Comparison of ENCODE assay signal across 9 cellular contexts in genomic region chr14:76920572-76921175, GRCh38.
A peak's percentile ranks its signal among the peaks of the same experiment; 100 is the strongest.
DNase-seq lines count a peak whose midpoint lies in the region; ATAC-seq and TF ChIP-seq lines count a peak whose summit lies in the region.
"Had no signal": no experiment of that assay in that cellular context is flagged by ENCODE, and none has a peak within 500 bp of the region (broad histone marks: within the 10 kb centered on the region; RNA-seq: fewer than 3 reads in every experiment).

No MANE protein-coding gene starts in this region.

- POLR2A ChIA-PET in PC-3 (lab: Charles Lee; ENCODE audit: unreplicated experiment) = no interaction called here
- POLR2A ChIA-PET in naive thymus-derived CD4-positive, alpha-beta T cell (lab: Charles Lee) = interaction anchor here (0.6 to 2.4 kb wide), 9 partner anchors 9 to 473 kb away, joined by 3 to 12 read pairs (median 5); no protein-coding TSS in a partner anchor

- no peak overlapping the region for H3K4me3 ChIP-seq in PC-3 (ENCODE audit: low read length)
- H3K4me3 ChIP-seq in thoracic aorta = no peak overlapping the region
- no peak overlapping the region for H3K4me3 ChIP-seq in naive thymus-derived CD4-positive, alpha-beta T cell (ENCODE audit: low read length)

- no peaks in the 10 kb centered on the region for H3K9me3 Mint-ChIP-seq in T-helper 2 cell treated with Interferon-gamma antibody and Interleukin-4, amounts not matched to agents 5 μg/mL and 100 μg/mL, for 36 hours
- H3K9me3 Mint-ChIP-seq in naive thymus-derived CD4-positive, alpha-beta T cell = peaks cover 0 to 1% (median 0%) of the 10 kb centered on the region in 11 donors

- CTCF ChIA-PET in PC-3 (lab: Charles Lee) = interaction anchor here (0.5 to 1.4 kb wide), 2 partner anchors 104 to 107 kb away, joined by 3 to 7 read pairs; no protein-coding TSS in a partner anchor
- CTCF ChIA-PET in naive thymus-derived CD4-positive, alpha-beta T cell (lab: Charles Lee) = interaction anchor here (0.6 to 4.9 kb wide), 5 partner anchors 9 to 148 kb away, joined by 3 to 21 read pairs (median 4); no protein-coding TSS in a partner anchor

- H3K79me2 ChIP-seq in PC-3 (ENCODE audit: low read length) = no peaks in the 10 kb centered on the region

- peak overlapping the region; percentile 63; the same call in 1 of the 2 replicates for H2AFZ ChIP-seq in PC-3 (ENCODE audit: low read length)

- H3K36me3 ChIP-seq in PC-3 (ENCODE audit: low read depth, low read length) (no peaks in the 10 kb centered on the region), thoracic aorta (no peaks in the 10 kb centered on the region)
- no peaks in the 10 kb centered on the region for H3K36me3 ChIP-seq in naive thymus-derived CD4-positive, alpha-beta T cell (ENCODE audit: control insufficient read depth in 2 of 3, insufficient read depth in 3 of 3, low read length in 3 of 3)

- H3K4me2 ChIP-seq in PC-3 (ENCODE audit: low read length) = peak overlapping the region; percentile 74

- peak overlapping the region; percentile 47 for H3K27ac Mint-ChIP-seq in T-helper 2 cell treated with Interferon-gamma antibody and Interleukin-4, amounts not matched to agents 5 μg/mL and 100 μg/mL, for 36 hours
- H3K27ac Mint-ChIP-seq in naive thymus-derived CD4-positive, alpha-beta T cell = peak overlapping the region in 2 of 9 donors; percentile 57 to 60

- H3K27me3 ChIP-seq in PC-3 (ENCODE audit: low read length) (no peaks in the 10 kb centered on the region), foreskin keratinocyte (no peaks in the 10 kb centered on the region), thoracic aorta (replicated peaks; ENCODE audit: insufficient read depth) (no peaks in the 10 kb centered on the region)
- H3K27me3 ChIP-seq in naive thymus-derived CD4-positive, alpha-beta T cell (ENCODE audit: control insufficient read depth in 2 of 2, insufficient read depth in 2 of 2, low read length in 2 of 2) = no peaks in the 10 kb centered on the region

- BruUV-seq in PC-3 (replicated peaks; lab: Mats Ljungman, UMichigan) = no TSS peak

- H3K27ac ChIP-seq in PC-3 (ENCODE audit: low read length) (peak overlapping the region; percentile 97), foreskin keratinocyte (peak overlapping the region; percentile 22), thoracic aorta (peak overlapping the region; percentile 87 to 97)
- no peak overlapping the region for H3K27ac ChIP-seq in naive thymus-derived CD4-positive, alpha-beta T cell (ENCODE audit: low read depth, low read length)

- H3F3A ChIP-seq in PC-3 (ENCODE audit: low read length, unreplicated experiment) = peaks cover 6% of the 10 kb centered on the region

- no peak overlapping the region for H3K4me3 Mint-ChIP-seq in T-helper 2 cell treated with Interferon-gamma antibody and Interleukin-4, amounts not matched to agents 5 μg/mL and 100 μg/mL, for 36 hours
- H3K4me3 Mint-ChIP-seq in naive thymus-derived CD4-positive, alpha-beta T cell = peak overlapping the region in 2 of 10 donors; percentile 56 to 58
- H3K4me3 Mint-ChIP-seq: B cell had no signal

- H3K36me3 Mint-ChIP-seq in T-helper 2 cell treated with Interferon-gamma antibody and Interleukin-4, amounts not matched to agents 5 μg/mL and 100 μg/mL, for 36 hours (ENCODE audit: low read depth) = no peaks in the 10 kb centered on the region
- H3K36me3 Mint-ChIP-seq in naive thymus-derived CD4-positive, alpha-beta T cell = no peaks in the 10 kb centered on the region

- DNase-seq in T-helper 2 cell treated with Interferon-gamma antibody and Interleukin-4, amounts not matched to agents 5 μg/mL and 100 μg/mL, for 36 hours (ENCODE audit: low spot score) = no peak
- DNase-seq in T-helper 2 cell (no peak), PC-3 (no peak), foreskin keratinocyte (no peak), thoracic aorta (ENCODE audit: low spot score) (no peak), activated gamma-delta T cell treated with Interleukin-2 at 50 U/mL for 16 hours (no peak)
- DNase-seq in naive thymus-derived CD4-positive, alpha-beta T cell = no peak

- intact Hi-C loops in PC-3 (cut with micrococcal nuclease) = no loop called here
- intact Hi-C loops in naive thymus-derived CD4-positive, alpha-beta T cell (cut with micrococcal nuclease) = no loop called here

- no peaks in the 10 kb centered on the region for H3K9me2 ChIP-seq in PC-3 (replicated peaks; ENCODE audit: low read length)

- peaks cover 46% of the 10 kb centered on the region for H3K4me1 ChIP-seq in PC-3 (ENCODE audit: insufficient read depth, low read length)
- H3K4me1 ChIP-seq in foreskin keratinocyte = peaks cover 24% of the 10 kb centered on the region
- H3K4me1 ChIP-seq in thoracic aorta (ENCODE audit: control insufficient read depth in 1 of 2, low read depth in 2 of 2) = peaks cover 38 to 39% of the 10 kb centered on the region in 2 donors
- peaks cover 3 to 30% of the 10 kb centered on the region in 2 donors for H3K4me1 ChIP-seq in naive thymus-derived CD4-positive, alpha-beta T cell (ENCODE audit: control insufficient read depth in 2 of 2, insufficient read depth in 2 of 2, low read length in 2 of 2)

- peaks cover 50% of the 10 kb centered on the region for H3K4me1 Mint-ChIP-seq in T-helper 2 cell treated with Interferon-gamma antibody and Interleukin-4, amounts not matched to agents 5 μg/mL and 100 μg/mL, for 36 hours (ENCODE audit: low read depth)
- peaks cover 12 to 78% (median 64%) of the 10 kb centered on the region in 7 donors for H3K4me1 Mint-ChIP-seq in naive thymus-derived CD4-positive, alpha-beta T cell

- no peaks in the 10 kb centered on the region for H3K27me3 Mint-ChIP-seq in T-helper 2 cell treated with Interferon-gamma antibody and Interleukin-4, amounts not matched to agents 5 μg/mL and 100 μg/mL, for 36 hours (ENCODE audit: low read depth)
- H3K27me3 Mint-ChIP-seq in naive thymus-derived CD4-positive, alpha-beta T cell = peaks cover 0 to 1% (median 0%) of the 10 kb centered on the region in 5 donors

- no peaks in the 10 kb centered on the region for H4K20me1 ChIP-seq in PC-3 (ENCODE audit: low read length)

- H3K9me3 ChIP-seq in PC-3 (ENCODE audit: low read length) (no peaks in the 10 kb centered on the region), thoracic aorta (no peaks in the 10 kb centered on the region)
- H3K9me3 ChIP-seq in naive thymus-derived CD4-positive, alpha-beta T cell (ENCODE audit: control insufficient read depth in 2 of 3, low read length in 3 of 3) = no peaks in the 10 kb centered on the region

- H3K9ac ChIP-seq in PC-3 (ENCODE audit: low read length) = 0 out of 2 replicates have a peak overlapping the region, but pooled peaks have one; percentile 80

- ATAC-seq in PC-3 = no peak
- ATAC-seq in foreskin keratinocyte = no peak
- ATAC-seq in thoracic aorta (ENCODE audit: insufficient number of reproducible peaks, low FRiP score, low read depth) = no peak
- ATAC-seq in GM21423 (IDR thresholded peaks at IDR 0.05; ENCODE audit: unreplicated experiment) = no peak
- ATAC-seq in naive thymus-derived CD4-positive, alpha-beta T cell = no peak

- TF ChIP-seq CTCF in PC-3 (conservative IDR thresholded peaks at IDR 0.05; ENCODE audit: low read depth, low read length) (no peak), foreskin keratinocyte (conservative IDR thresholded peaks at IDR 0.05) (no peak), thoracic aorta (IDR thresholded peaks at IDR 0.05) (no peak)
